Comparison of ENCODE assay signal across 8 cellular contexts in genomic region chr19:7682175-7682855, GRCh38. TPM values are rescaled to one million over a fixed set of nuclear protein-coding genes. Genes with fewer than 3 reads are reported as not detected.
A peak's percentile ranks its signal among the peaks of the same experiment; 100 is the strongest.
DNase-seq lines count a peak whose midpoint lies in the region; ATAC-seq and TF ChIP-seq lines count a peak whose summit lies in the region.

No MANE protein-coding gene starts in this region.

- H3K27me3 ChIP-seq in HUES48 (ENCODE audit: control insufficient read depth, insufficient read depth, low read length): peaks cover 6% of the 10 kb centered on the region; the same call in 1 of the 2 replicates

- H3K27ac Mint-ChIP-seq in naive B cell: peak overlapping the region in 5 of 6 donors; percentile 33 to 98 (median 93)

- H3K36me3 Mint-ChIP-seq in naive B cell: no peaks in the 10 kb centered on the region

- H3K36me3 ChIP-seq in HUES48 (ENCODE audit: control insufficient read depth, insufficient read depth, low read length): peaks cover 12% of the 10 kb centered on the region

- no peaks in the 10 kb centered on the region for H3K9me3 ChIP-seq in HUES48 (ENCODE audit: control insufficient read depth, insufficient read depth, low read length)

- TF ChIP-seq CTCF in AG04449 (IDR thresholded peaks at IDR 0.05; ENCODE audit: insufficient read depth, low read length, missing control alignments): peak; percentile 31

- ATAC-seq in naive B cell (ENCODE audit: low read depth in 2 of 2) (no peak), HG02798 (IDR thresholded peaks at IDR 0.05; ENCODE audit: poor library complexity, unreplicated experiment) (no peak)

- no peak overlapping the region for H3K27ac ChIP-seq in HUES48 (ENCODE audit: low read depth, low read length)
- H3K27ac ChIP-seq in caudate nucleus (ENCODE audit: low read depth, low read length): peak overlapping the region; percentile 59

- CTCF ChIA-PET in AG04449 (lab: Yijun Ruan, JAX): interaction anchor here (0.5 to 3.0 kb wide), 3 partner anchors 116 to 362 kb away, joined by 3 to 59 read pairs (median 52); no protein-coding TSS in a partner anchor

- H3K4me1 Mint-ChIP-seq in naive B cell: peaks cover 44 to 65% (median 60%) of the 10 kb centered on the region in 3 donors

- H3K4me1 ChIP-seq in HUES48 (ENCODE audit: control insufficient read depth, insufficient read depth, low read length): peaks cover 4% of the 10 kb centered on the region; the same call in 1 of the 2 replicates

- peak overlapping the region; percentile 95 for H3K4me3 ChIP-seq in AG04449 (ENCODE audit: low read depth, low read length)
- H3K4me3 ChIP-seq in HUES48 (ENCODE audit: low read depth, low read length): peak overlapping the region; percentile 75; the same call in 1 of the 2 replicates

- in situ Hi-C loops in ACHN (cut with HindIII; ENCODE audit: low pct_ligation_motif_present, low pct_unique_long_range_greater_than_20kb, low sequenced_read_pairs): no loop called here

- H3K9me3 Mint-ChIP-seq in naive B cell: peaks cover 0 to 2% (median 0%) of the 10 kb centered on the region in 7 donors

- H3K27me3 Mint-ChIP-seq in naive B cell: peaks cover 2 to 5% (median 5%) of the 10 kb centered on the region in 3 donors

- H3K4me3 Mint-ChIP-seq in naive B cell: peak overlapping the region; percentile 79 to 98 (median 94)

- POLR2A ChIA-PET in AG04449 (lab: Yijun Ruan, JAX): no interaction called here

- DNase-seq in AG04449 (ENCODE audit: low read depth, low spot score) (no peak), caudate nucleus (lab: John Stamatoyannopoulos, UW) (peak in 23 of 61 donors; percentile 20 to 64 (median 36)), naive B cell (no peak), NCI-H2107 treated with DMSO at 0.1 percent for 48 hours (lab: John Stamatoyannopoulos, UW; ENCODE audit: unreplicated experiment) (no peak), superior temporal gyrus (ENCODE audit: extremely low spot score) (no peak), ACHN (no peak)

- no peak overlapping the region for H3K9ac ChIP-seq in HUES48 (ENCODE audit: low read depth, low read length)

RNA-seq across cellular contexts. Expression of gene TRAPPC5, which starts 1.7 kb away (rescaled TPM):
- polyA plus RNA-seq in naive B cell (ENCODE audit: low read depth in 6 of 6): 100 to 1,000 TPM; 171 to 260 (median 224) TPM

RNA-seq across cellular contexts. Expression of gene MCEMP1, which starts 5.4 kb away (rescaled TPM):
- polyA plus RNA-seq in naive B cell (ENCODE audit: low read depth in 6 of 6): under 1 TPM in 2 of 6 donors, not detected in 4; 0.39 to 0.58 TPM

RNA-seq across cellular contexts. Expression of gene RETN, which starts 13.5 kb away (rescaled TPM):
- polyA plus RNA-seq in naive B cell (ENCODE audit: low read depth in 6 of 6): not detected

RNA-seq across cellular contexts. Expression of gene FCER2, which starts 19.6 kb away (rescaled TPM):
- polyA plus RNA-seq in naive B cell (ENCODE audit: low read depth in 6 of 6): 100 to 1,000 TPM; 613 to 938 (median 691) TPM

RNA-seq across cellular contexts. Expression of gene STXBP2, which starts 45.4 kb away (rescaled TPM):
- polyA plus RNA-seq in naive B cell (ENCODE audit: low read depth in 6 of 6): 10 to 100 TPM; 71.0 to 86.2 (median 79.5) TPM
